Comparison of ENCODE assay signal across 1 cellular context in the genomic region with DNA sequence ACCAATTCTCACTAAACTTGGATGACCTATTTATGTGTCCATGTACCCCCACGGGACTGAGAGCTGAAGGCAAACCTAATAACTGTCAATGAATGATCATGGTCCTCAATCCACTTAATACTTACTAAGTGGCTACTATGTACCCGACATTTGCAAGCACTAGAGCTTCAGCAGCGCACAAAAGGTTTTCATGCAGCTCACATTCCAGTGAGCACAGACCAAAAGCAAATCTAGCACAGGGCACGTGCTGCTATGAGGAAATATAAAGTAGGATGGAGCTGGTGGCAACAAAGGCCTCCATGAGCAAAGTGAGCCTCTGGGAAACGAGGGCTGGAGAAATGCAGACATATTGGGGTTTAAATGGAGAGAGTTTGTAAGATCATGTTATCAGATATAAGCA.
TF ChIP-seq lines count a peak whose summit lies in the region.

No MANE protein-coding gene starts in this region.

TF ChIP-seq in liver, 16 proteins besides CTCF, POLR2A, EP300 and RAD21 (continued from another document):
- TF ChIP-seq GABPA (IDR thresholded peaks at IDR 0.05 in 1 of 2, conservative IDR thresholded peaks at IDR 0.05 in 1 of 2) (no peak), EGR1 (IDR thresholded peaks at IDR 0.05; ENCODE audit: low read depth in 2 of 2) (no peak), FOXA2 (IDR thresholded peaks at IDR 0.05) (no peak), NR2F2 (IDR thresholded peaks at IDR 0.05) (no peak), HNF4G (IDR thresholded peaks at IDR 0.05) (no peak), FOXA1 (IDR thresholded peaks at IDR 0.05) (no peak), SP1 (IDR thresholded peaks at IDR 0.05) (no peak), HNF4A (conservative IDR thresholded peaks at IDR 0.05) (no peak)
- TF ChIP-seq, protein P1, sequence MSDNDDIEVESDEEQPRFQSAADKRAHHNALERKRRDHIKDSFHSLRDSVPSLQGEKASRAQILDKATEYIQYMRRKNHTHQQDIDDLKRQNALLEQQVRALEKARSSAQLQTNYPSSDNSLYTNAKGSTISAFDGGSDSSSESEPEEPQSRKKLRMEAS (IDR thresholded peaks at IDR 0.05) = no peak
TF ChIP-seq in liver: peak in this region for 0.
